ENCODE assay signal across 24 cellular contexts in the genomic region with DNA sequence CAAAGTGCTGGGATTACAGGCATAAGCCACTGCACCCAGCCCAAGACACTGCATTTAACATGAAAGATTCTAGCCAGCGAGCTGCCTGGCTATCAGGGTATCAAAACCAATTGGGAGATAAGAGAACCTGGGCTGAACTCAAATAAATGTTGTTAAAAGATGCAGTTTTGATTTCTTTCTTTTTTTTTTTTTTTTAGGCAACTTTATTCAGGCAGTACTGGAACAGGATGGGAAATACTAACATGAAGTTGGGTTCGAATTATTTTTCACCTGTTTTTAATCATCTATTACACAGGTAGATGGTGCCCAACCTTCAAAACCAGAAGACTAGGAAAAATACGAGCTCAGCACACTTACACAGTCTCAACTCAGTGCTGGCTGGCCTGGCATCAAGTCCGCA.
A peak's percentile ranks its signal among the peaks of the same experiment; 100 is the strongest.
DNase-seq lines count a peak whose midpoint lies in the region; ATAC-seq, FAIRE-seq and TF ChIP-seq lines count a peak whose summit lies in the region.
"Had no signal": no experiment of that assay in that cellular context is flagged by ENCODE, and none has a peak within 500 bp of the region (broad histone marks: within the 10 kb centered on the region; RNA-seq: fewer than 3 reads in every experiment).

No MANE protein-coding gene starts in this region.

- TF ChIP-seq POLR2A in K562 (conservative IDR thresholded peaks at IDR 0.05), result no peak

- TF ChIP-seq RAD21 in K562 (CRISPR knock-in tag; conservative IDR thresholded peaks at IDR 0.05 in 1 of 2, IDR thresholded peaks at IDR 0.05 in 1 of 2), result no peak

- no peak overlapping the region for H3K4me2 ChIP-seq in K562 (ENCODE audit: insufficient read depth, low read length)
- H3K4me2 ChIP-seq: neural progenitor cell had no signal

- no peak overlapping the region for H3K4me3 ChIP-seq in K562
- H3K4me3 ChIP-seq: esophagus squamous epithelium, gastrocnemius medialis, MG63, neural progenitor cell, psoas muscle, SK-N-MC, thyroid gland had no signal

- peak overlapping the region; percentile 89 for H3K27ac Mint-ChIP-seq in stimulated activated naive CD8-positive, alpha-beta T cell treated with anti-CD3 and anti-CD28 coated beads, Interleukin-15, Interleukin-2, amounts not matched to agents 100 ng/mL and 50 ng/mL, for 24 hours
- H3K27ac Mint-ChIP-seq in T-helper 17 cell, result peak overlapping the region; percentile 99
- H3K27ac Mint-ChIP-seq: neural progenitor cell had no signal

- peaks cover 97% of the 10 kb centered on the region for H3K4me1 Mint-ChIP-seq in stimulated activated naive CD8-positive, alpha-beta T cell treated with anti-CD3 and anti-CD28 coated beads, Interleukin-15, Interleukin-2, amounts not matched to agents 100 ng/mL and 50 ng/mL, for 24 hours (ENCODE audit: low read depth)
- H3K4me1 Mint-ChIP-seq in T-helper 17 cell, result peaks cover 66% of the 10 kb centered on the region

- no peak for TF ChIP-seq CTCF in K562 (IDR thresholded peaks at IDR 0.05 in 2 of 3, conservative IDR thresholded peaks at IDR 0.05 in 1 of 3; ENCODE audit: insufficient read depth in 2 of 3, low read depth in 1 of 3, low read length in 3 of 3)

- peaks cover 47 to 73% of the 10 kb centered on the region in 2 experiments; a peak in 4 of 5 replicates for H3K27me3 ChIP-seq in K562 (ENCODE audit: control insufficient read depth in 2 of 2, insufficient read depth in 2 of 2, low read length in 2 of 2)
- H3K27me3 ChIP-seq: esophagus squamous epithelium, gastrocnemius medialis, MG63, neural progenitor cell, thyroid gland had no signal

- no peak for TF ChIP-seq EP300 in K562 (IDR thresholded peaks at IDR 0.05; ENCODE audit: low read length)

- H3K9me3 ChIP-seq in T-helper 17 cell (ENCODE audit: control insufficient read depth, low read length, poor library complexity, severe bottlenecking), result no peaks in the 10 kb centered on the region
- H3K9me3 ChIP-seq in K562 (replicated peaks; ENCODE audit: control insufficient read depth, insufficient read depth, low read depth, low read length), result no peaks in the 10 kb centered on the region
- H3K9me3 ChIP-seq: esophagus squamous epithelium, gastrocnemius medialis, MG63, psoas muscle, thyroid gland had no signal

- BruUV-seq in K562 (replicated peaks; lab: Mats Ljungman, UMichigan), result no TSS peak

- no peak overlapping the region for H2AFZ ChIP-seq in K562 (ENCODE audit: low read depth, low read length)
- H2AFZ ChIP-seq: neural progenitor cell had no signal

- POLR2A ChIA-PET in K562 (lab: Yijun Ruan, JAX), result interaction anchor here (1.2 kb wide), 1 partner anchor 9 kb away, joined by 3 read pairs; no protein-coding TSS in a partner anchor

- H3K36me3 ChIP-seq in K562 (ENCODE audit: control insufficient read depth, insufficient read depth, low read length), result no peaks in the 10 kb centered on the region
- H3K36me3 ChIP-seq: esophagus squamous epithelium, gastrocnemius medialis, MG63, neural progenitor cell, thyroid gland had no signal

- H3K4me3 Mint-ChIP-seq in stimulated activated naive CD8-positive, alpha-beta T cell treated with anti-CD3 and anti-CD28 coated beads, Interleukin-15, Interleukin-2, amounts not matched to agents 100 ng/mL and 50 ng/mL, for 24 hours, result peak overlapping the region; percentile 44
- H3K4me3 Mint-ChIP-seq in T-helper 17 cell, result peak overlapping the region; percentile 54
- H3K4me3 Mint-ChIP-seq: H9, neural progenitor cell had no signal

- H3K36me3 Mint-ChIP-seq in stimulated activated naive CD8-positive, alpha-beta T cell treated with anti-CD3 and anti-CD28 coated beads, Interleukin-15, Interleukin-2, amounts not matched to agents 100 ng/mL and 50 ng/mL, for 24 hours (ENCODE audit: low read depth), result no peaks in the 10 kb centered on the region
- H3K36me3 Mint-ChIP-seq in T-helper 17 cell (ENCODE audit: low read depth), result no peaks in the 10 kb centered on the region
- H3K36me3 Mint-ChIP-seq: neural progenitor cell had no signal

- no peaks in the 10 kb centered on the region for H3K9me1 ChIP-seq in K562 (ENCODE audit: control insufficient read depth, insufficient read depth, low read length)

- no peak for ATAC-seq in stimulated activated naive CD8-positive, alpha-beta T cell treated with anti-CD3 and anti-CD28 coated beads, Interleukin-15, Interleukin-2, amounts not matched to agents 100 U/mL and 50 U/mL, for 24 hours
- no peak for ATAC-seq in T-helper 17 cell
- no peak for ATAC-seq in K562
- ATAC-seq in GM18858 (IDR thresholded peaks at IDR 0.05; ENCODE audit: unreplicated experiment), result no peak
- ATAC-seq: gastrocnemius medialis, psoas muscle had no signal

- H3K4me1 ChIP-seq in K562 (replicated peaks in 1 of 2; ENCODE audit: control insufficient read depth in 2 of 2, insufficient read depth in 2 of 2, low read length in 2 of 2), result no peaks in the 10 kb centered on the region
- H3K4me1 ChIP-seq: gastrocnemius medialis, psoas muscle had no signal

- in situ Hi-C loops in K562 (cut with MboI), result no loop called here

- no peak for DNase-seq in stimulated activated naive CD8-positive, alpha-beta T cell treated with anti-CD3 and anti-CD28 coated beads, Interleukin-15, Interleukin-2, amounts not matched to agents 100 U/mL and 50 U/mL, for 24 hours
- DNase-seq in T-helper 17 cell (no peak), K562 (ENCODE audit: extremely low read depth in 1 of 4, low spot score in 3 of 4) (no peak), DMS114 treated with DMSO at 0.1 percent for 48 hours (lab: John Stamatoyannopoulos, UW; ENCODE audit: unreplicated experiment) (no peak), NCI-H226 (no peak)
- DNase-seq: activated CD4-positive, CD25-positive, alpha-beta regulatory T cell treated with anti-CD3 and anti-CD28 coated beads, Interleukin-2, amount 50 U/mL, for 72 hours; COR-L47; esophagus squamous epithelium; gastrocnemius medialis; H9; IMR-90; islet precursor cell; MG63; NCI-H1417; NCI-H524; psoas muscle; RPMI8226; thyroid gland had no signal

- H3K9ac ChIP-seq in K562 (ENCODE audit: insufficient read depth in 1 of 2, low read depth in 2 of 2, low read length in 2 of 2), result no peak overlapping the region
- H3K9ac ChIP-seq: neural progenitor cell had no signal

- H4K20me1 ChIP-seq in K562 (replicated peaks; ENCODE audit: control insufficient read depth, insufficient read depth, low read length), result no peaks in the 10 kb centered on the region

- no peaks in the 10 kb centered on the region for H3K27me3 Mint-ChIP-seq in stimulated activated naive CD8-positive, alpha-beta T cell treated with anti-CD3 and anti-CD28 coated beads, Interleukin-15, Interleukin-2, amounts not matched to agents 100 ng/mL and 50 ng/mL, for 24 hours
- no peaks in the 10 kb centered on the region for H3K27me3 Mint-ChIP-seq in T-helper 17 cell

- no peak overlapping the region for H3K27ac ChIP-seq in K562 (ENCODE audit: extremely low read depth, low read depth, low read length)
- H3K27ac ChIP-seq: gastrocnemius medialis, HL-60, neural progenitor cell, psoas muscle, SK-N-MC, thyroid gland had no signal

- CTCF ChIA-PET in K562 (lab: Yijun Ruan, JAX; ENCODE audit: low intra/inter-chr PET ratio), result no interaction called here

- FAIRE-seq in K562 (lab: Jason Lieb, UNC), result no peak
- FAIRE-seq: colon had no signal

- no peaks in the 10 kb centered on the region for H3K9me3 Mint-ChIP-seq in stimulated activated naive CD8-positive, alpha-beta T cell treated with anti-CD3 and anti-CD28 coated beads, Interleukin-15, Interleukin-2, amounts not matched to agents 100 ng/mL and 50 ng/mL, for 24 hours
- H3K9me3 Mint-ChIP-seq: H9, neural progenitor cell had no signal

- 8% methylated on average over 4 of the region's 4 CpGs for WGBS in K562 (ENCODE audit: insufficient coverage, low coverage, missing lambda C conversion rate)

- no peaks in the 10 kb centered on the region for H3K79me2 ChIP-seq in K562 (ENCODE audit: control insufficient read depth, insufficient read depth, low read length)

- intact Hi-C loops in K562 (cut with micrococcal nuclease), result no loop called here

TF ChIP-seq in K562, 482 proteins besides CTCF, POLR2A, EP300 and RAD21 (continues in another document):
- TF ChIP-seq MTA2 (IDR thresholded peaks at IDR 0.05; ENCODE audit: low read depth), result no peak
